ENCODE assay signal across 18 cellular contexts in the genomic region with DNA sequence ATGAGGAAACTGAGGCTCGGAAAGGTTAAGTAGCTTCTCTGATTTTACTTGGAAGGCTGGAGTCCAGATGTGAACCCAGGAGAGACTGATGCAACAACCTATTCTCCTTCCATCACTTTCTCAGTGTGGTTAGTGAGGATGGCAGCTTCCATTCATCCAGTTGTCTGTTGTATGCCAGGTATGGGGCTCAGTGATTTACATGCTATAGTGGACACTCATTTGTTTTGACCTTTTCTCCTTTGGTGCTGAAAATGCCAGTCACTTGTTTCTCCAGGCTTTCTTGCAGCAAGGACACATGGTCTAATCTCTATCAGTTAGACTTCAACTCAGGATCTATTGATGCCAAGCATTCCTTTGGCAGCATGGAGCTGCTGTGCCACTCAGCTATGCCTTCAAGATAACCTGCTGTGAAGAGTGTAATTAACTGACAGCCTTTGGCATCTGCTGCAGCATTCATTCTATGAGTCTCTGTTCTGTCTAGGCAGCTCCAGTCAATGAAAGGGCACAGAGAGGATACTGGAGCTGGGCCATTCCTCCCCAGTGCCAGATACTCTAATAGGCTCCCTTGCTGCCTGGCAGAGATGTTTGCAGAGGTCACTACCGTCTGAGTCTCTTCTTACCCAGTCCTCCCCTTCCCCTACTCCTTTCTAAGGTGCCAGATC. TPM values are rescaled to one million over a fixed set of nuclear protein-coding genes. Genes with fewer than 3 reads are reported as not detected.
DNase-seq lines count a peak whose midpoint lies in the region; ATAC-seq, FAIRE-seq and TF ChIP-seq lines count a peak whose summit lies in the region.
"Had no signal": no experiment of that assay in that cellular context is flagged by ENCODE, and none has a peak within 500 bp of the region (broad histone marks: within the 10 kb centered on the region; RNA-seq: fewer than 3 reads in every experiment).

No MANE protein-coding gene starts in this region.

- no peaks in the 10 kb centered on the region for H3K79me2 ChIP-seq in HepG2 (ENCODE audit: insufficient read depth, low read length)

- no peak overlapping the region for H3K9ac ChIP-seq in HepG2 (ENCODE audit: insufficient read depth, low read depth, low read length)

- TF ChIP-seq CTCF in right lobe of liver (IDR thresholded peaks at IDR 0.05): no peak
- TF ChIP-seq CTCF in HepG2 (CRISPR knock-in tag; IDR thresholded peaks at IDR 0.05): no peak

- no peak for TF ChIP-seq POLR2A in right lobe of liver (IDR thresholded peaks at IDR 0.05)
- TF ChIP-seq POLR2A in HepG2 (IDR thresholded peaks at IDR 0.05; ENCODE audit: insufficient read depth in 1 of 2, low read depth in 2 of 2, low read length in 2 of 2): no peak

- POLR2A ChIA-PET in HepG2 (lab: Yijun Ruan, JAX): no interaction called here

- H3K4me3 ChIP-seq in right lobe of liver: no peak overlapping the region
- no peak overlapping the region for H3K4me3 ChIP-seq in HepG2 (replicated peaks in 1 of 3; ENCODE audit: insufficient read depth in 1 of 3, low read depth in 2 of 3, low read length in 3 of 3)

- no peak for FAIRE-seq in HepG2 (lab: Jason Lieb, UNC)
- FAIRE-seq: RCC 7860 had no signal

- in situ Hi-C loops in HepG2 (cut with HindIII; ENCODE audit: extremely low pct_ligation_motif_present, low pct_unique_long_range_greater_than_20kb): no loop called here

- H3K9me3 ChIP-seq in right lobe of liver (no peaks in the 10 kb centered on the region), HepG2 (ENCODE audit: low read length) (no peaks in the 10 kb centered on the region)

- H3K36me3 ChIP-seq in right lobe of liver (no peaks in the 10 kb centered on the region), HepG2 (replicated peaks in 1 of 2; ENCODE audit: control insufficient read depth in 1 of 2, insufficient read depth in 2 of 2, low read length in 2 of 2) (no peaks in the 10 kb centered on the region)

- H3K27ac ChIP-seq in right lobe of liver (no peak overlapping the region), HepG2 (ENCODE audit: extremely low read length, insufficient read depth, low read length) (no peak overlapping the region)

- no peak for TF ChIP-seq RAD21 in HepG2 (CRISPR knock-in tag; IDR thresholded peaks at IDR 0.05)

- CTCF ChIA-PET in HepG2 (lab: Yijun Ruan, JAX; ENCODE audit: low intra/inter-chr PET ratio, low total read pairs): no interaction called here

- H3K27me3 ChIP-seq in right lobe of liver (no peaks in the 10 kb centered on the region), HepG2 (ENCODE audit: control insufficient read depth in 1 of 2, insufficient read depth in 2 of 2, low read length in 2 of 2) (no peaks in the 10 kb centered on the region)

- ATAC-seq in right lobe of liver (peak; percentile 66 to 91 (median 70)), HepG2 (no peak)
- ATAC-seq: SK-N-SH treated with all-trans-retinoic acid at 6 μM for 48 hours had no signal

- no peak overlapping the region for H3K4me2 ChIP-seq in HepG2 (ENCODE audit: low read depth, low read length)

- peak in 1 of 3 donors; percentile 60 for DNase-seq in right lobe of liver
- no peak for DNase-seq in HepG2 (ENCODE audit: low spot score)
- DNase-seq in astrocyte of the hippocampus (ENCODE audit: low read depth, low spot score): peak; percentile 33
- peak; percentile 16 for DNase-seq in inferior parietal cortex (ENCODE audit: extremely low spot score)
- peak; percentile 52 for DNase-seq in superior temporal gyrus (ENCODE audit: extremely low spot score)
- DNase-seq in dedifferentiated amniotic fluid mesenchymal stem cell (ENCODE audit: extremely low spot score): no peak
- DNase-seq in stimulated activated CD4-positive, alpha-beta T cell treated with anti-CD3 and anti-CD28 coated beads, Interleukin-4, amount 100 ng/mL, for 4 hours: no peak
- no peak for DNase-seq in activated naive CD4-positive, alpha-beta T cell treated with Interleukin-2 at 50 U/mL for 16 hours
- DNase-seq: DMS79, H9, NCI-H187, NCI-H82, SHP77 treated with DMSO at 0.1 percent for 48 hours had no signal

- no peak overlapping the region for H2AFZ ChIP-seq in HepG2 (ENCODE audit: low read length)

- BruUV-seq in HepG2 (replicated peaks; lab: Mats Ljungman, UMichigan): no TSS peak

- TF ChIP-seq EP300 in HepG2 (IDR thresholded peaks at IDR 0.05; ENCODE audit: low read depth in 2 of 2, low read length in 2 of 2): no peak
- no peak for TF ChIP-seq EP300 in HepG2 (CRISPR knock-in tag; IDR thresholded peaks at IDR 0.05; ENCODE audit: borderline replicate concordance)

- peaks cover 0 to 16% (median 0%) of the 10 kb centered on the region in 4 donors for H3K4me1 ChIP-seq in right lobe of liver
- H3K4me1 ChIP-seq in HepG2 (ENCODE audit: insufficient read depth, low read length): no peaks in the 10 kb centered on the region

- intact Hi-C loops in right lobe of liver (cut with DNase I): no loop called here
- intact Hi-C loops in HepG2 (cut with micrococcal nuclease; ENCODE audit: unreplicated experiment): no loop called here

- WGBS in right lobe of liver (ENCODE audit: insufficient coverage, low coverage, low lambda C conversion rate, missing lambda C conversion rate): 33% methylated on average over 2 of the region's 2 CpGs
- 3% methylated on average over 2 of the region's 2 CpGs for WGBS in HepG2 (ENCODE audit: low lambda C conversion rate)

- no peaks in the 10 kb centered on the region for H4K20me1 ChIP-seq in HepG2 (ENCODE audit: insufficient read depth, low read length)

TF ChIP-seq in HepG2, 621 proteins besides CTCF, POLR2A, EP300 and RAD21:
- TF ChIP-seq YEATS2 (CRISPR knock-in tag; IDR thresholded peaks at IDR 0.05; ENCODE audit: borderline replicate concordance) (no peak), SIX1 (CRISPR knock-in tag; IDR thresholded peaks at IDR 0.05; ENCODE audit: borderline replicate concordance) (no peak)

RNA-seq across cellular contexts. Expression of gene CWH43, which starts 11.0 kb away (rescaled TPM):
- total RNA-seq in right lobe of liver (under 1 TPM in 3 of 6 experiments, not detected in 3; 0.13 to 0.37 (median 0.22) TPM), HepG2 (2016; rRNA removed; fragmentation: Illumina TruSeq; extraction: Trizol) (not detected in 2 replicates)
- not detected in 2 replicates for total RNA-seq in HepG2 (2016; cell fraction: cytosol; rRNA removed; fragmentation: Illumina TruSeq; extraction: Trizol; ENCODE audit: low read depth)
- total RNA-seq in HepG2 (2016; cell fraction: insoluble cytoplasmic fraction; rRNA removed; fragmentation: Illumina TruSeq; extraction: Trizol): not detected in 2 replicates
- total RNA-seq in HepG2 (2016; cell fraction: membrane; rRNA removed; fragmentation: Illumina TruSeq; extraction: Trizol): not detected in 2 replicates
- not detected in 2 replicates for total RNA-seq in HepG2 (2016; cell fraction: nucleus; rRNA removed; fragmentation: Illumina TruSeq; extraction: Trizol)
- not detected in 2 replicates for polyA plus RNA-seq in HepG2 (2011; rRNA removed)
- polyA plus RNA-seq in HepG2 (2011; cell fraction: cytosol; rRNA removed): not detected in 2 replicates
- not detected in 2 replicates for polyA plus RNA-seq in HepG2 (2011; cell fraction: nucleus; rRNA removed)
- not detected in 2 replicates for polyA plus RNA-seq in HepG2 (2012)
- polyA plus RNA-seq in HepG2 (2016; cell fraction: cytosol; fragmentation: Illumina TruSeq; extraction: Trizol; ENCODE audit: low read depth): not detected in 2 replicates
- not detected in 2 replicates for polyA plus RNA-seq in HepG2 (2016; cell fraction: insoluble cytoplasmic fraction; fragmentation: Illumina TruSeq; extraction: Trizol; ENCODE audit: low read depth)
- polyA plus RNA-seq in HepG2 (2016; cell fraction: membrane; fragmentation: Illumina TruSeq; extraction: Trizol; ENCODE audit: low read depth): not detected in 2 replicates
- not detected in 2 replicates for polyA plus RNA-seq in HepG2 (2016; cell fraction: nucleus; fragmentation: Illumina TruSeq; extraction: Trizol; ENCODE audit: insufficient read depth, low read depth)
- not detected in 2 replicates for polyA minus RNA-seq in HepG2 (2011; rRNA and poly(A)+ RNA removed; ENCODE audit: low replicate concordance)
- polyA minus RNA-seq in HepG2 (2011; cell fraction: cytosol; rRNA and poly(A)+ RNA removed): not detected in 2 replicates
- polyA minus RNA-seq in HepG2 (2011; cell fraction: nucleus; rRNA and poly(A)+ RNA removed): not detected in 2 replicates
- total RNA-seq: H9, HT-29, LHCN-M2 had no signal
- polyA plus RNA-seq: IgD-negative memory B cell had no signal

Comparison
In these comparisons a context has a peak if more than half of its experiments do, and no peak if none do; other contexts are left out.
1. DNase-seq: peak in astrocyte of the hippocampus (single experiment), inferior parietal cortex (single experiment) and superior temporal gyrus (single experiment); none in HepG2 (single experiment), dedifferentiated amniotic fluid mesenchymal stem cell (single experiment), stimulated activated CD4-positive, alpha-beta T cell treated with anti-CD3 and anti-CD28 coated beads, Interleukin-4, amount 100 ng/mL, for 4 hours (0 of 2) and activated naive CD4-positive, alpha-beta T cell treated with Interleukin-2 at 50 U/mL for 16 hours (single experiment).